Comparison of ENCODE assay signal across 26 cellular contexts in genomic region chr2:156151351-156151750, GRCh38.
A peak's percentile ranks its signal among the peaks of the same experiment; 100 is the strongest.
DNase-seq lines count a peak whose midpoint lies in the region; ATAC-seq, FAIRE-seq and TF ChIP-seq lines count a peak whose summit lies in the region.
"Had no signal": no experiment of that assay in that cellular context is flagged by ENCODE, and none has a peak within 500 bp of the region (broad histone marks: within the 10 kb centered on the region; RNA-seq: fewer than 3 reads in every experiment).

No MANE protein-coding gene starts in this region.

- H3K27ac ChIP-seq in mammary epithelial cell (ENCODE audit: insufficient read depth, low read depth, low read length) (no peak overlapping the region), A549 (no peak overlapping the region), K562 (ENCODE audit: extremely low read depth, low read depth, low read length) (no peak overlapping the region)
- H3K27ac ChIP-seq: 22Rv1, BLaER1 had no signal

- H3K4me1 ChIP-seq in mammary epithelial cell (ENCODE audit: insufficient read depth, low read length) (peaks cover 12% of the 10 kb centered on the region), A549 (no peaks in the 10 kb centered on the region), K562 (replicated peaks in 1 of 2; ENCODE audit: control insufficient read depth in 2 of 2, insufficient read depth in 2 of 2, low read length in 2 of 2) (no peaks in the 10 kb centered on the region)
- H3K4me1 ChIP-seq: BE2C, BLaER1 had no signal

- no peaks in the 10 kb centered on the region for H4K20me1 ChIP-seq in mammary epithelial cell (ENCODE audit: insufficient read depth, low read length)
- H4K20me1 ChIP-seq in K562 (replicated peaks; ENCODE audit: control insufficient read depth, insufficient read depth, low read length), result no peaks in the 10 kb centered on the region
- H4K20me1 ChIP-seq: BLaER1 had no signal

- no peaks in the 10 kb centered on the region for H3K9me3 Mint-ChIP-seq in MCF 10A (ENCODE audit: unreplicated experiment)
- H3K9me3 Mint-ChIP-seq: CD8-positive, alpha-beta memory T cell had no signal

- WGBS in mammary epithelial cell (ENCODE audit: low coverage, missing lambda C conversion rate), result 81% methylated on average over 1 of the region's 1 CpG
- WGBS in A549 (ENCODE audit: missing lambda C conversion rate), result 57% methylated on average over 1 of the region's 1 CpG
- 33% methylated on average over 1 of the region's 1 CpG for whole genome bisulfite sequencing in K562 (ENCODE audit: insufficient coverage, low coverage, missing lambda C conversion rate)

- TF ChIP-seq CTCF in MCF 10A (IDR thresholded peaks at IDR 0.05; ENCODE audit: unreplicated experiment) (no peak), mammary epithelial cell (conservative IDR thresholded peaks at IDR 0.05 in 1 of 2, IDR thresholded peaks at IDR 0.05 in 1 of 2; ENCODE audit: extremely low read depth in 1 of 2, insufficient read depth in 1 of 2, low read depth in 1 of 2, low read length in 2 of 2) (no peak), A549 (IDR thresholded peaks at IDR 0.05) (no peak), K562 (IDR thresholded peaks at IDR 0.05 in 2 of 3, conservative IDR thresholded peaks at IDR 0.05 in 1 of 3; ENCODE audit: insufficient read depth in 2 of 3, low read depth in 1 of 3, low read length in 3 of 3) (no peak)

- H3K36me3 Mint-ChIP-seq in MCF 10A (ENCODE audit: insufficient read depth, unreplicated experiment), result no peaks in the 10 kb centered on the region
- H3K36me3 Mint-ChIP-seq: CD14-positive monocyte; CD4-positive, alpha-beta memory T cell; CD4-positive, CD25-positive, alpha-beta regulatory T cell; CD8-positive, alpha-beta memory T cell had no signal

- ATAC-seq in A549, result no peak
- ATAC-seq in K562, result no peak
- ATAC-seq: GM12878 had no signal

- H3K27ac Mint-ChIP-seq in MCF 10A (ENCODE audit: low read depth, unreplicated experiment), result no peak overlapping the region
- H3K27ac Mint-ChIP-seq: CD14-positive monocyte; CD4-positive, alpha-beta memory T cell; CD4-positive, CD25-positive, alpha-beta regulatory T cell; CD8-positive, alpha-beta memory T cell had no signal

- no peaks in the 10 kb centered on the region for H3K9me3 ChIP-seq in mammary epithelial cell (replicated peaks; ENCODE audit: insufficient read depth, low read length)
- no peaks in the 10 kb centered on the region for H3K9me3 ChIP-seq in A549
- H3K9me3 ChIP-seq in K562 (replicated peaks; ENCODE audit: control insufficient read depth, insufficient read depth, low read depth, low read length), result no peaks in the 10 kb centered on the region
- H3K9me3 ChIP-seq: BE2C, BLaER1 had no signal

- DNase-seq in MCF 10A (ENCODE audit: unreplicated experiment) (peak; percentile 3), mammary epithelial cell (no peak), A549 (ENCODE audit: low read depth in 1 of 2, low spot score in 1 of 2) (no peak), K562 (ENCODE audit: extremely low read depth in 1 of 4, low spot score in 3 of 4) (no peak)
- DNase-seq in activated CD4-positive, CD25-positive, alpha-beta regulatory T cell (lab: John Stamatoyannopoulos, UW), result no peak
- no peak for DNase-seq in activated T-cell treated with anti-CD3 and anti-CD28 coated beads, Interleukin-2, amount 50 U/mL, for 48 hours
- DNase-seq: ACHN; BE2C; C1 segment of cervical spinal cord; CD4-positive, alpha-beta memory T cell; CD4-positive, CD25-positive, alpha-beta regulatory T cell; CD8-positive, alpha-beta memory T cell; COR-L47; DMS 273 treated with DMSO at 0.1 percent for 48 hours; DMS153; DMS53; DMS79; DND-41; EL; GDM1 had no signal

- TF ChIP-seq RAD21 in A549 (conservative IDR thresholded peaks at IDR 0.05 in 1 of 2, IDR thresholded peaks at IDR 0.05 in 1 of 2), result no peak
- TF ChIP-seq RAD21 in K562 (CRISPR knock-in tag; conservative IDR thresholded peaks at IDR 0.05 in 1 of 2, IDR thresholded peaks at IDR 0.05 in 1 of 2), result no peak

- no peaks in the 10 kb centered on the region for H3K9me1 ChIP-seq in K562 (ENCODE audit: control insufficient read depth, insufficient read depth, low read length)

- intact Hi-C loops in MCF 10A (cut with micrococcal nuclease) (no loop called here), mammary epithelial cell (cut with micrococcal nuclease) (no loop called here), K562 (cut with micrococcal nuclease) (no loop called here)

- dilution Hi-C loops in mammary epithelial cell (cut with HindIII; ENCODE audit: low sequenced_read_pairs), result no loop called here

- no peaks in the 10 kb centered on the region for H3K27me3 Mint-ChIP-seq in MCF 10A (ENCODE audit: insufficient read depth, unreplicated experiment)

- H3K79me2 ChIP-seq in mammary epithelial cell (ENCODE audit: insufficient read depth, low read length) (no peaks in the 10 kb centered on the region), K562 (ENCODE audit: control insufficient read depth, insufficient read depth, low read length) (no peaks in the 10 kb centered on the region)

- CTCF ChIA-PET in MCF 10A (lab: Yijun Ruan, JAX) (no interaction called here), mammary epithelial cell (lab: Charles Lee; ENCODE audit: low non-redundant PET) (no interaction called here), A549 (lab: Yijun Ruan, JAX) (no interaction called here), K562 (lab: Yijun Ruan, JAX; ENCODE audit: low intra/inter-chr PET ratio) (no interaction called here)

- FAIRE-seq in A549 (lab: Jason Lieb, UNC) (no peak), K562 (lab: Jason Lieb, UNC) (no peak)
- FAIRE-seq: GM12878, GM12892, GM18507 had no signal

- H3K4me3 ChIP-seq in mammary epithelial cell (replicated peaks in 1 of 3; ENCODE audit: insufficient read depth in 1 of 3, low read depth in 2 of 3, low read length in 3 of 3), result no peak overlapping the region
- no peak overlapping the region for H3K4me3 ChIP-seq in A549
- no peak overlapping the region for H3K4me3 ChIP-seq in K562
- H3K4me3 ChIP-seq: BLaER1, GM12878 had no signal

- peaks cover 5% of the 10 kb centered on the region for H3K4me1 Mint-ChIP-seq in MCF 10A (ENCODE audit: insufficient read depth, unreplicated experiment)
- H3K4me1 Mint-ChIP-seq: CD14-positive monocyte; CD4-positive, alpha-beta memory T cell; CD4-positive, CD25-positive, alpha-beta regulatory T cell; CD8-positive, alpha-beta memory T cell had no signal

- POLR2A ChIA-PET in MCF 10A (lab: Yijun Ruan, JAX) (no interaction called here), A549 (lab: Yijun Ruan, JAX) (interaction anchor here (0.6 kb wide), 1 partner anchor 167 kb away, joined by 3 read pairs; no protein-coding TSS in a partner anchor), K562 (lab: Yijun Ruan, JAX) (no interaction called here)

- H3K27me3 ChIP-seq in mammary epithelial cell (ENCODE audit: insufficient read depth, low read length) (no peaks in the 10 kb centered on the region), K562 (ENCODE audit: control insufficient read depth in 2 of 2, insufficient read depth in 2 of 2, low read length in 2 of 2) (no peaks in the 10 kb centered on the region)
- H3K27me3 ChIP-seq: BE2C, BLaER1 had no signal

- no peak for TF ChIP-seq POLR2A in A549 (IDR thresholded peaks at IDR 0.05; ENCODE audit: low read length)
- no peak for TF ChIP-seq POLR2A in K562 (conservative IDR thresholded peaks at IDR 0.05)

- H3K4me3 Mint-ChIP-seq in MCF 10A (ENCODE audit: unreplicated experiment), result no peak overlapping the region
- H3K4me3 Mint-ChIP-seq: CD14-positive monocyte; CD4-positive, alpha-beta memory T cell; CD4-positive, CD25-positive, alpha-beta regulatory T cell; CD8-positive, alpha-beta memory T cell had no signal

- H3K36me3 ChIP-seq in mammary epithelial cell (ENCODE audit: insufficient read depth, low read length) (no peaks in the 10 kb centered on the region), K562 (ENCODE audit: control insufficient read depth, insufficient read depth, low read length) (no peaks in the 10 kb centered on the region)
- H3K36me3 ChIP-seq: BE2C, BLaER1 had no signal

- H3K4me2 ChIP-seq in mammary epithelial cell (ENCODE audit: insufficient read depth, low read depth, low read length) (no peak overlapping the region), A549 (no peak overlapping the region), K562 (ENCODE audit: insufficient read depth, low read length) (no peak overlapping the region)
- H3K4me2 ChIP-seq: BLaER1 had no signal

- TF ChIP-seq EP300 in A549 (IDR thresholded peaks at IDR 0.05) (no peak), K562 (IDR thresholded peaks at IDR 0.05; ENCODE audit: low read length) (no peak)

- BruUV-seq in MCF 10A (replicated peaks; lab: Mats Ljungman, UMichigan) (no TSS peak), mammary epithelial cell (replicated peaks; lab: Mats Ljungman, UMichigan) (no TSS peak), K562 (replicated peaks; lab: Mats Ljungman, UMichigan) (no TSS peak)

- no peak overlapping the region for H3K9ac ChIP-seq in mammary epithelial cell (ENCODE audit: insufficient read depth, low read length)
- H3K9ac ChIP-seq in K562 (ENCODE audit: insufficient read depth in 1 of 2, low read depth in 2 of 2, low read length in 2 of 2), result no peak overlapping the region
- H3K9ac ChIP-seq: BLaER1 had no signal

- in situ Hi-C loops in mammary epithelial cell (cut with MboI; ENCODE audit: low sequenced_read_pairs in 2 of 2) (no loop called here), K562 (cut with MboI) (no loop called here)

- H2AFZ ChIP-seq in mammary epithelial cell (ENCODE audit: low read depth, low read length) (no peak overlapping the region), K562 (ENCODE audit: low read depth, low read length) (no peak overlapping the region)

TF ChIP-seq in A549, 52 proteins besides CTCF, POLR2A, EP300 and RAD21 (continues in another document):
- no peak for TF ChIP-seq ELK1 (IDR thresholded peaks at IDR 0.05; ENCODE audit: low read depth, low read length)
- TF ChIP-seq NFE2L2 (conservative IDR thresholded peaks at IDR 0.05; ENCODE audit: low read length), result no peak

TF ChIP-seq in K562, 482 proteins besides CTCF, POLR2A, EP300 and RAD21 (continues in another document):
- TF ChIP-seq PTTG1 (tag; IDR thresholded peaks at IDR 0.05; ENCODE audit: low read depth), result no peak
- no peak for TF ChIP-seq ZNF551 (CRISPR knock-in tag; IDR thresholded peaks at IDR 0.05)
- TF ChIP-seq NFE2L1 (tag; IDR thresholded peaks at IDR 0.05; ENCODE audit: borderline replicate concordance, low read depth), result peak; percentile 46; the same call in 1 of the 2 replicates
- no peak for TF ChIP-seq NR2F6 (CRISPR knock-in tag; IDR thresholded peaks at IDR 0.05)
- TF ChIP-seq ZNF124 (CRISPR knock-in tag; IDR thresholded peaks at IDR 0.05), result no peak
- TF ChIP-seq POLR2H (tag; IDR thresholded peaks at IDR 0.05; ENCODE audit: low read depth), result no peak
